8 cellular contexts compared by ENCODE assay signal in the genomic region with DNA sequence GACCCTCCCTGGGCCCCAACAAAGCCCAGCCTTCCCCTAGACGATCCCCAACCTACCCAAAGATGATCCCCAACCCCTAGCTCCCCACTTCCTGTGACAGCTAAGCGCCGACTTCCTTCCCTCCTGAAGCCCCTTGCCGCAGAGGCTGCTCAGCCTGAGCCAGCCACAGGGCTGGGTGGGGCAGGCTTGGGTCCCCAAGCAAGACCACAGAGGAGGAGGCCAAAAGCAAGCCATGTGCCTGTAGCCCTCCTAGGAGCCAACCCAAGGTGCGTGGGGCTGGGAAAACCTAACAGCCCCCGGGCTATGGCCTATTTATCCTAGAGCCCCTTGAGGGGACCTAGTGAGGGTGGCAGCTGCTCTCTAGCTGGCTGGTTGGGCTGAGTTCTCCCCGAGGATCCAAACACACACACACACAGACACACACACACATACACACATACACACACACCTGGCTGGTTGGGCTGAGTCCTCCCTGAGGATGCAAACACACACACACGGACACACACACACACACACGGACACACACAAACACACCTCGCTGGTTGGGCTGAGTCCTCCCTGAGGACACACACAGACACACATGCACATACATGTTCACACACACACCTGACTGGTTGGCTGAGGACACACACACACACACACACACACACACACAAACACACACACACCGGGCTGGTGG. TPM values are rescaled to one million over a fixed set of nuclear protein-coding genes. Genes with fewer than 3 reads are reported as not detected.
DNase-seq lines count a peak whose midpoint lies in the region; ATAC-seq and TF ChIP-seq lines count a peak whose summit lies in the region.

No MANE protein-coding gene starts in this region.

- ATAC-seq in GM21717 (IDR thresholded peaks at IDR 0.05; ENCODE audit: unreplicated experiment): no peak
- no peak for ATAC-seq in psoas muscle

- H3K9me3 ChIP-seq in BLaER1 (peaks cover 19% of the 10 kb centered on the region), adrenal gland (replicated peaks in 1 of 3) (no peaks in the 10 kb centered on the region), psoas muscle (no peaks in the 10 kb centered on the region)

- no peaks in the 10 kb centered on the region for H3K27me3 ChIP-seq in BLaER1
- no peaks in the 10 kb centered on the region for H3K27me3 ChIP-seq in adrenal gland
- H3K27me3 ChIP-seq in psoas muscle (ENCODE audit: insufficient read depth in 3 of 3, low read length in 2 of 3): no peaks in the 10 kb centered on the region

- peak; percentile 57 for DNase-seq in KBM-7
- peak; percentile 24 for DNase-seq in activated T-cell treated with anti-CD3 and anti-CD28 coated beads for 4 hours
- DNase-seq in immature natural killer cell: peak; percentile 62 to 72 (median 63)
- no peak for DNase-seq in adrenal gland
- no peak for DNase-seq in activated CD4-positive, CD25-positive, alpha-beta regulatory T cell (lab: John Stamatoyannopoulos, UW)
- no peak for DNase-seq in psoas muscle

- peak overlapping the region; percentile 82 to 88 (median 85) for H3K4me3 Mint-ChIP-seq in immature natural killer cell

- 73 to 77% (median 75%) methylated on average over 8 to 11 of the region's 11 CpGs for WGBS in adrenal gland, 4 donors
- WGBS in psoas muscle, 3 donors: 73 to 79% (median 74%) methylated on average over 11 of the region's 11 CpGs

- H3K9ac ChIP-seq in BLaER1: peak overlapping the region; percentile 53

- TF ChIP-seq POLR2A in adrenal gland (IDR thresholded peaks at IDR 0.05): no peak

- peaks cover 15% of the 10 kb centered on the region for H4K20me1 ChIP-seq in BLaER1

- peak overlapping the region; percentile 49 for H3K4me3 ChIP-seq in BLaER1
- H3K4me3 ChIP-seq in adrenal gland: no peak overlapping the region
- no peak overlapping the region for H3K4me3 ChIP-seq in psoas muscle

- peaks cover 2 to 8% (median 5%) of the 10 kb centered on the region in 3 donors for H3K27me3 Mint-ChIP-seq in immature natural killer cell (ENCODE audit: low read depth in 3 of 3)

- in situ Hi-C loops in KBM-7 (cut with MboI; ENCODE audit: low pct_unique_long_range_greater_than_20kb, low sequenced_read_pairs): no loop called here

- H3K4me1 Mint-ChIP-seq in immature natural killer cell: peaks cover 63 to 65% of the 10 kb centered on the region in 2 donors

- H3K4me1 ChIP-seq in BLaER1: peaks cover 94% of the 10 kb centered on the region
- H3K4me1 ChIP-seq in adrenal gland (replicated peaks in 1 of 2): peaks cover 6 to 11% of the 10 kb centered on the region in 2 donors
- peaks cover 15% of the 10 kb centered on the region for H3K4me1 ChIP-seq in psoas muscle

- H3K4me2 ChIP-seq in BLaER1: peak overlapping the region; percentile 91

- no peaks in the 10 kb centered on the region for H3K9me3 Mint-ChIP-seq in immature natural killer cell

- no peak for TF ChIP-seq CTCF in adrenal gland (IDR thresholded peaks at IDR 0.05)
- no peak for TF ChIP-seq CTCF in psoas muscle (IDR thresholded peaks at IDR 0.05)

- peak overlapping the region; percentile 88 to 98 (median 97) for H3K27ac Mint-ChIP-seq in immature natural killer cell

- peaks cover 45% of the 10 kb centered on the region for H3K36me3 ChIP-seq in BLaER1
- peaks cover 0 to 32% of the 10 kb centered on the region in 2 donors for H3K36me3 ChIP-seq in adrenal gland (replicated peaks in 1 of 2)
- peaks cover 0 to 10% of the 10 kb centered on the region in 2 donors for H3K36me3 ChIP-seq in psoas muscle (ENCODE audit: insufficient read depth in 1 of 2, low read depth in 1 of 2)

- H3K36me3 Mint-ChIP-seq in immature natural killer cell: peaks cover 6 to 17% (median 8%) of the 10 kb centered on the region in 3 donors

- H3K27ac ChIP-seq in BLaER1 (peak overlapping the region; percentile 84), adrenal gland (peak overlapping the region in 2 of 5 donors; percentile 6 to 8), psoas muscle (no peak overlapping the region)

- intact Hi-C loops in adrenal gland (cut with DNase I) (loop anchor here (5.0 to 10.0 kb wide), 3 partner anchors 80 to 177 kb away; a partner anchor contains a TSS), psoas muscle (cut with DNase I) (no loop called here)

RNA-seq across cellular contexts. Expression of a gene that starts 4.8 kb away (rescaled TPM):
- polyA plus RNA-seq in immature natural killer cell (10 to 100 TPM; 46.0 to 70.9 (median 60.4) TPM), adrenal gland (100 to 1,000 TPM in 1 of 3 donors, 10 to 100 TPM in 2; 35.9 to 130 (median 68.9) TPM), psoas muscle (10 to 100 TPM in 1 of 3 donors, 1 to 10 TPM in 2; 6.6 to 11.8 (median 8.0) TPM)
- total RNA-seq in adrenal gland (10 to 100 TPM; 18.5 to 99.1 (median 60.0) TPM), psoas muscle (10 to 100 TPM; 12.1 to 16.5 (median 14.7) TPM)

RNA-seq across cellular contexts. Expression of a gene that starts 11.3 kb away (rescaled TPM):
- 10 to 100 TPM in 1 of 3 donors, 1 to 10 TPM in 2; 3.8 to 11.1 (median 4.6) TPM for polyA plus RNA-seq in immature natural killer cell
- 10 to 100 TPM; 10.8 to 63.7 (median 30.7) TPM for total RNA-seq in adrenal gland
- 10 to 100 TPM; 15.0 to 87.8 (median 60.9) TPM for polyA plus RNA-seq in adrenal gland
- total RNA-seq in psoas muscle: 10 to 100 TPM; 51.7 to 57.2 (median 55.5) TPM
- polyA plus RNA-seq in psoas muscle: 10 to 100 TPM; 17.5 to 38.6 (median 20.4) TPM

RNA-seq across cellular contexts. Expression of a gene that starts 16.0 kb away (rescaled TPM):
- 10 to 100 TPM; 26.2 to 52.1 (median 37.6) TPM for polyA plus RNA-seq in immature natural killer cell
- 10 to 100 TPM; 27.4 to 55.6 (median 43.7) TPM for total RNA-seq in adrenal gland
- polyA plus RNA-seq in adrenal gland: 10 to 100 TPM; 53.7 to 80.5 (median 70.1) TPM
- total RNA-seq in psoas muscle: 10 to 100 TPM; 19.2 to 26.6 (median 23.7) TPM
- polyA plus RNA-seq in psoas muscle: 10 to 100 TPM; 44.0 to 52.1 (median 46.3) TPM

RNA-seq across cellular contexts. Expression of a gene that starts 24.4 kb away (rescaled TPM):
- polyA plus RNA-seq in immature natural killer cell (not detected), adrenal gland (1 to 10 TPM in 2 of 3 donors, under 1 TPM in 1; 0.93 to 8.4 (median 3.3) TPM), psoas muscle (under 1 TPM in 2 of 3 donors, not detected in 1; 0.04 to 0.09 TPM)
- total RNA-seq in adrenal gland (1 to 10 TPM in 6 of 8 donors, under 1 TPM in 2; 0.18 to 3.2 (median 1.7) TPM), psoas muscle (under 1 TPM in 3 of 4 donors, not detected in 1; 0.08 to 0.30 (median 0.15) TPM)

RNA-seq across cellular contexts. Expression of a gene that starts 24.5 kb away (rescaled TPM):
- 1 to 10 TPM; 1.1 to 2.2 (median 1.1) TPM for polyA plus RNA-seq in immature natural killer cell
- 10 to 100 TPM; 25.2 to 50.1 (median 39.1) TPM for total RNA-seq in adrenal gland
- polyA plus RNA-seq in adrenal gland: 10 to 100 TPM; 19.3 to 45.9 (median 28.8) TPM
- 1 to 10 TPM; 1.7 to 5.4 (median 2.8) TPM for total RNA-seq in psoas muscle
- under 1 TPM; 0.45 to 0.72 (median 0.48) TPM for polyA plus RNA-seq in psoas muscle

Comparison
In these comparisons a context has a peak if more than half of its experiments do, and no peak if none do; other contexts are left out.
1. DNase-seq: peak in KBM-7 (single experiment), activated T-cell treated with anti-CD3 and anti-CD28 coated beads for 4 hours (single experiment) and immature natural killer cell (3 of 3); none in adrenal gland (0 of 7), activated CD4-positive, CD25-positive, alpha-beta regulatory T cell (0 of 4) and psoas muscle (0 of 2).
2. intact Hi-C loops: an anchor here in adrenal gland (5.0 to 10.0 kb wide); none called in psoas muscle.